In genomic region chr12:13112968-13113367, GRCh38 we compare ENCODE assay signal across 33 cellular contexts. TPM values are rescaled to one million over a fixed set of nuclear protein-coding genes. Genes with fewer than 3 reads are reported as not detected.
"Had no signal": no experiment of that assay in that cellular context is flagged by ENCODE, and none has a peak within 500 bp of the region (broad histone marks: within the 10 kb centered on the region; RNA-seq: fewer than 3 reads in every experiment).

No MANE protein-coding gene starts in this region.

- H3K9me3 Mint-ChIP-seq: activated B cell treated with CpG ODN at 0.5 μM for 24 hours; activated naive CD4-positive, alpha-beta T cell treated with anti-CD3 and anti-CD28 coated beads, Interleukin-2, amount 10 ng/mL, durations not matched to agents 7 days and 5 days; activated naive CD4-positive, alpha-beta T cell treated with anti-CD3 and anti-CD28 coated beads, Interleukin-2, amount 50 U/mL, for 72 hours; activated naive CD8-positive, alpha-beta T cell treated with anti-CD3 and anti-CD28 coated beads, Interleukin-2, amount 10 ng/mL, durations not matched to agents 7 days and 5 days had no signal

- H3K9me3 ChIP-seq: ascending aorta had no signal

- H3K4me1 Mint-ChIP-seq: activated B cell treated with CpG ODN at 0.5 μM for 24 hours; activated CD4-positive, alpha-beta T cell treated with anti-CD3 and anti-CD28 coated beads, Interleukin-2, amount 10 ng/mL, durations not matched to agents 24 days and 14 days; activated CD8-positive, alpha-beta memory T cell treated with anti-CD3 and anti-CD28 coated beads, Interleukin-2, amount 10 ng/mL, durations not matched to agents 7 days and 5 days; activated naive CD4-positive, alpha-beta T cell treated with anti-CD3 and anti-CD28 coated beads, Interleukin-2, amount 10 ng/mL, durations not matched to agents 7 days and 5 days; activated naive CD8-positive, alpha-beta T cell treated with anti-CD3 and anti-CD28 coated beads, Interleukin-2, amount 10 ng/mL, durations not matched to agents 7 days and 5 days had no signal

- H3K4me3 Mint-ChIP-seq: activated B cell treated with CpG ODN at 0.5 μM for 24 hours; activated CD4-positive, alpha-beta memory T cell treated with anti-CD3 and anti-CD28 coated beads for 36 hours; activated CD4-positive, alpha-beta T cell treated with anti-CD3 and anti-CD28 coated beads, Interleukin-2, amount 10 ng/mL, durations not matched to agents 24 days and 14 days; activated CD8-positive, alpha-beta memory T cell treated with anti-CD3 and anti-CD28 coated beads, Interleukin-2, amount 10 ng/mL, durations not matched to agents 7 days and 5 days; activated CD8-positive, alpha-beta T cell treated with anti-CD3 and anti-CD28 coated beads, Interleukin-2, amount 10 ng/mL, durations not matched to agents 7 days and 5 days; activated naive CD4-positive, alpha-beta T cell treated with anti-CD3 and anti-CD28 coated beads, Interleukin-2, amount 10 ng/mL, durations not matched to agents 7 days and 5 days; activated naive CD8-positive, alpha-beta T cell treated with anti-CD3 and anti-CD28 coated beads, Interleukin-2, amount 10 ng/mL, durations not matched to agents 7 days and 5 days; activated T-cell treated with anti-CD3 and anti-CD28 coated beads, Interleukin-2, amount 50 U/mL, for 72 hours; brain; dendritic cell treated with granulocyte-macrophage colony-stimulating factor and Interleukin-4, amounts not matched to agents 40 ng/mL and 50 ng/mL, for 4 days; endodermal cell had no signal

- H3K27ac ChIP-seq: ascending aorta, breast epithelium, cardiac muscle cell, coronary artery, dorsolateral prefrontal cortex, WERI-Rb-1 had no signal

- H3K27me3 ChIP-seq: ascending aorta, breast epithelium, cardiac muscle cell, dorsolateral prefrontal cortex had no signal

- H3K4me3 ChIP-seq: ascending aorta, breast epithelium, cardiac muscle cell, coronary artery, dorsolateral prefrontal cortex had no signal

- FAIRE-seq: frontal cortex had no signal

- H3K36me3 ChIP-seq: ascending aorta, breast epithelium, cardiac muscle cell, WERI-Rb-1 had no signal

- H3K4me1 ChIP-seq: breast epithelium had no signal

- ATAC-seq: activated CD4-positive, CD25-positive, alpha-beta regulatory T cell treated with anti-CD3 and anti-CD28 coated beads, Interleukin-2, amount 50 U/mL, for 24 hours; activated CD8-positive, alpha-beta memory T cell treated with anti-CD3 and anti-CD28 coated beads, Interleukin-2, amount 10 ng/mL, durations not matched to agents 7 days and 5 days; activated CD8-positive, alpha-beta T cell treated with anti-CD3 and anti-CD28 coated beads, Interleukin-2, amount 10 ng/mL, durations not matched to agents 7 days and 5 days; activated naive CD4-positive, alpha-beta T cell treated with anti-CD3 and anti-CD28 coated beads, Interleukin-2, amount 50 U/mL, for 72 hours; activated T-cell treated with anti-CD3 and anti-CD28 coated beads, Interleukin-2, amount 50 U/mL, for 72 hours; esophagus mucosa had no signal

- H3K27ac Mint-ChIP-seq: activated B cell treated with CpG ODN at 0.5 μM for 24 hours; activated CD4-positive, alpha-beta memory T cell treated with anti-CD3 and anti-CD28 coated beads for 36 hours; activated CD4-positive, alpha-beta T cell treated with anti-CD3 and anti-CD28 coated beads, Interleukin-2, amount 10 ng/mL, durations not matched to agents 24 days and 14 days; activated CD8-positive, alpha-beta memory T cell treated with anti-CD3 and anti-CD28 coated beads, Interleukin-2, amount 10 ng/mL, durations not matched to agents 7 days and 5 days; activated CD8-positive, alpha-beta T cell treated with anti-CD3 and anti-CD28 coated beads, Interleukin-2, amount 10 ng/mL, durations not matched to agents 7 days and 5 days; activated naive CD4-positive, alpha-beta T cell treated with anti-CD3 and anti-CD28 coated beads, Interleukin-2, amount 10 ng/mL, durations not matched to agents 7 days and 5 days; activated naive CD4-positive, alpha-beta T cell treated with anti-CD3 and anti-CD28 coated beads, Interleukin-2, amount 50 U/mL, for 72 hours; activated naive CD8-positive, alpha-beta T cell treated with anti-CD3 and anti-CD28 coated beads, Interleukin-2, amount 10 ng/mL, durations not matched to agents 7 days and 5 days; activated T-cell treated with anti-CD3 and anti-CD28 coated beads, Interleukin-2, amount 50 U/mL, for 72 hours; dendritic cell treated with granulocyte-macrophage colony-stimulating factor and Interleukin-4, amounts not matched to agents 40 ng/mL and 50 ng/mL, for 4 days; endodermal cell had no signal

- H3K36me3 Mint-ChIP-seq: activated naive CD4-positive, alpha-beta T cell treated with anti-CD3 and anti-CD28 coated beads, Interleukin-2, amount 50 U/mL, for 72 hours; activated naive CD8-positive, alpha-beta T cell treated with anti-CD3 and anti-CD28 coated beads, Interleukin-2, amount 10 ng/mL, durations not matched to agents 7 days and 5 days had no signal

- DNase-seq: activated B cell treated with CpG ODN at 0.5 μM for 24 hours; activated CD4-positive, alpha-beta memory T cell treated with anti-CD3 and anti-CD28 coated beads for 36 hours; activated CD4-positive, alpha-beta T cell treated with anti-CD3 and anti-CD28 coated beads, Interleukin-2, amount 10 ng/mL, durations not matched to agents 24 days and 14 days; activated CD8-positive, alpha-beta memory T cell treated with anti-CD3 and anti-CD28 coated beads, Interleukin-2, amount 10 ng/mL, durations not matched to agents 7 days and 5 days; activated CD8-positive, alpha-beta memory T cell treated with anti-CD3 and anti-CD28 coated beads, Interleukin-2, amount 50 U/mL, for 4 hours; activated CD8-positive, alpha-beta T cell treated with anti-CD3 and anti-CD28 coated beads, Interleukin-2, amount 10 ng/mL, durations not matched to agents 7 days and 5 days; activated gamma-delta T cell; activated naive CD4-positive, alpha-beta T cell; activated naive CD4-positive, alpha-beta T cell treated with anti-CD3 and anti-CD28 coated beads, Interleukin-2, amount 10 ng/mL, durations not matched to agents 7 days and 5 days; activated naive CD8-positive, alpha-beta T cell treated with anti-CD3 and anti-CD28 coated beads, Interleukin-2, amount 10 ng/mL, durations not matched to agents 7 days and 5 days; activated T-cell treated with anti-CD3 and anti-CD28 coated beads, Interleukin-2, amount 50 U/mL, for 1 hour; activated T-cell treated with anti-CD3 and anti-CD28 coated beads, Interleukin-2, amount 50 U/mL, for 72 hours; central memory CD4-positive, alpha-beta T cell; dorsolateral prefrontal cortex; effector memory CD4-positive, alpha-beta T cell; endodermal cell; foreskin fibroblast; T-helper 9 cell; WERI-Rb-1 had no signal

RNA-seq across cellular contexts. Expression of gene GSG1, which starts 9.5 kb away (rescaled TPM):
- total RNA-seq: activated B cell treated with CpG ODN at 0.5 μM for 24 hours; activated CD4-positive, alpha-beta memory T cell treated with anti-CD3 and anti-CD28 coated beads for 36 hours; activated CD4-positive, alpha-beta T cell treated with anti-CD3 and anti-CD28 coated beads, Interleukin-2, amount 10 ng/mL, durations not matched to agents 24 days and 14 days; activated CD8-positive, alpha-beta memory T cell treated with anti-CD3 and anti-CD28 coated beads for 36 hours; activated CD8-positive, alpha-beta memory T cell treated with anti-CD3 and anti-CD28 coated beads, Interleukin-2, amount 10 ng/mL, durations not matched to agents 7 days and 5 days; activated CD8-positive, alpha-beta T cell treated with anti-CD3 and anti-CD28 coated beads, Interleukin-2, amount 10 ng/mL, durations not matched to agents 7 days and 5 days; activated naive CD4-positive, alpha-beta T cell treated with anti-CD3 and anti-CD28 coated beads, Interleukin-2, amount 50 U/mL, for 72 hours; activated naive CD8-positive, alpha-beta T cell treated with anti-CD3 and anti-CD28 coated beads, Interleukin-2, amount 10 ng/mL, durations not matched to agents 7 days and 5 days; activated T-cell treated with anti-CD3 and anti-CD28 coated beads, Interleukin-2, amount 50 U/mL, for 72 hours; ascending aorta; breast epithelium; cardiac muscle cell; cerebellum; esophagus mucosa; T-helper 1 cell treated with Interleukin-12 subunit alpha and Interleukin-12 subunit beta and Interleukin-4 antibody, amounts not matched to agents 30 ng/mL and 1 ng/mL, for 36 hours; T-helper 2 cell treated with Interferon-gamma antibody and Interleukin-4, amounts not matched to agents 100 ng/mL and 5 ng/mL, for 36 hours had no signal
